31 cellular contexts compared by ENCODE assay signal in the genomic region with DNA sequence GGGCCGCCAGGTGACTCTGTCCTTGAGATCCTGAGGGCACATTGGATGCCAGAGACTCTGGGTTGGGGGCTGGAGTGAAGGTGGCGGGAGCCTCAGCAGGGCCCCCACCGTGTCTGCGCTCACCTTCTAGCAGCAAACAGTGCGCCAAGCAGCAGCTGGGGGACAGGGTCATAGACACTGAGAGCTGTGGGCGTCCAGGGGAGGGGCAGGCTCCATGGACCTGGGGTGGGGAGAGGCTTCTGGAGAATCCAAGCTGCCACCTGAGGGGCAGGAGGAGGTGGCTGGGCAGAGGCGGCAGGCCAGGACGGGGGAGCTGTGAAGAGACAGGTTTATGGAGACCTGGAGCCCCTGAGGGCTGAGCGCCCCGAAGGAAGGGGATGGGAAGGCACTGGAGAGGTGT. TPM values are rescaled to one million over a fixed set of nuclear protein-coding genes. Genes with fewer than 3 reads are reported as not detected.
"Had no signal": no experiment of that assay in that cellular context is flagged by ENCODE, and none has a peak within 500 bp of the region (broad histone marks: within the 10 kb centered on the region; RNA-seq: fewer than 3 reads in every experiment).

No MANE protein-coding gene starts in this region.

- H3K9me3 Mint-ChIP-seq: activated B cell treated with CpG ODN at 0.5 μM for 24 hours; activated CD4-positive, alpha-beta memory T cell treated with anti-CD3 and anti-CD28 coated beads, Interleukin-2, amount 10 ng/mL, durations not matched to agents 7 days and 5 days; activated CD4-positive, alpha-beta T cell treated with anti-CD3 and anti-CD28 coated beads, Interleukin-2, amount 10 ng/mL, durations not matched to agents 7 days and 5 days; activated naive CD4-positive, alpha-beta T cell treated with anti-CD3 and anti-CD28 coated beads, Interleukin-2, amount 10 ng/mL, durations not matched to agents 7 days and 5 days; activated naive CD8-positive, alpha-beta T cell treated with anti-CD3 and anti-CD28 coated beads, Interleukin-2, amount 10 ng/mL, durations not matched to agents 7 days and 5 days; activated T-helper 2 cell treated with anti-CD3 and anti-CD28 coated beads, Interferon-gamma antibody, Interleukin-2, Interleukin-4, amounts not matched to agents 10 μg/mL and 5 μg/mL and 100 μg/mL, durations not matched to agents 14 hours and 24 hours and 36 hours; T-cell had no signal

- H3K27ac Mint-ChIP-seq: activated B cell treated with CpG ODN at 0.5 μM for 24 hours; activated CD4-positive, alpha-beta memory T cell treated with anti-CD3 and anti-CD28 coated beads, Interleukin-2, amount 10 ng/mL, durations not matched to agents 7 days and 5 days; activated CD4-positive, alpha-beta T cell treated with anti-CD3 and anti-CD28 coated beads, Interleukin-2, amount 10 ng/mL, durations not matched to agents 7 days and 5 days; activated naive CD4-positive, alpha-beta T cell treated with anti-CD3 and anti-CD28 coated beads, Interleukin-2, amount 10 ng/mL, durations not matched to agents 7 days and 5 days; activated naive CD8-positive, alpha-beta T cell treated with anti-CD3 and anti-CD28 coated beads, Interleukin-2, amount 10 ng/mL, durations not matched to agents 7 days and 5 days; activated T-helper 2 cell treated with anti-CD3 and anti-CD28 coated beads, Interferon-gamma antibody, Interleukin-2, Interleukin-4, amounts not matched to agents 10 μg/mL and 5 μg/mL and 100 μg/mL, durations not matched to agents 14 hours and 24 hours and 36 hours; T-cell had no signal

- H3K4me3 ChIP-seq: body of pancreas, SK-N-MC had no signal

- FAIRE-seq: bronchial epithelial cell, TTC549 had no signal

- H3K27ac ChIP-seq: body of pancreas, SK-N-MC had no signal

- H3K9me3 ChIP-seq: body of pancreas had no signal

- H3K27me3 Mint-ChIP-seq: activated B cell treated with CpG ODN at 0.5 μM for 24 hours; activated CD4-positive, alpha-beta memory T cell treated with anti-CD3 and anti-CD28 coated beads, Interleukin-2, amount 10 ng/mL, durations not matched to agents 7 days and 5 days; activated CD4-positive, alpha-beta T cell treated with anti-CD3 and anti-CD28 coated beads, Interleukin-2, amount 10 ng/mL, durations not matched to agents 7 days and 5 days; activated naive CD4-positive, alpha-beta T cell treated with anti-CD3 and anti-CD28 coated beads, Interleukin-2, amount 10 ng/mL, durations not matched to agents 7 days and 5 days; activated naive CD8-positive, alpha-beta T cell treated with anti-CD3 and anti-CD28 coated beads, Interleukin-2, amount 10 ng/mL, durations not matched to agents 7 days and 5 days; T-cell had no signal

- H3K4me3 Mint-ChIP-seq: activated B cell treated with CpG ODN at 0.5 μM for 24 hours; activated CD4-positive, alpha-beta memory T cell treated with anti-CD3 and anti-CD28 coated beads, Interleukin-2, amount 10 ng/mL, durations not matched to agents 7 days and 5 days; activated CD4-positive, alpha-beta T cell treated with anti-CD3 and anti-CD28 coated beads, Interleukin-2, amount 10 ng/mL, durations not matched to agents 7 days and 5 days; activated naive CD4-positive, alpha-beta T cell treated with anti-CD3 and anti-CD28 coated beads, Interleukin-2, amount 10 ng/mL, durations not matched to agents 7 days and 5 days; activated naive CD8-positive, alpha-beta T cell treated with anti-CD3 and anti-CD28 coated beads, Interleukin-2, amount 10 ng/mL, durations not matched to agents 7 days and 5 days; T-cell had no signal

- H3K27me3 ChIP-seq: body of pancreas had no signal

- ATAC-seq: body of pancreas, Right ventricle myocardium inferior, T-cell had no signal

- DNase-seq: activated B cell treated with CpG ODN at 0.5 μM for 24 hours; activated CD4-positive, alpha-beta memory T cell treated with anti-CD3 and anti-CD28 coated beads, Interleukin-2, amount 10 ng/mL, durations not matched to agents 7 days and 5 days; activated CD4-positive, alpha-beta T cell treated with anti-CD3 and anti-CD28 coated beads for 1 hour; activated CD4-positive, alpha-beta T cell treated with anti-CD3 and anti-CD28 coated beads, Interleukin-2, amount 10 ng/mL, durations not matched to agents 7 days and 5 days; activated CD8-positive, alpha-beta memory T cell treated with anti-CD3 and anti-CD28 coated beads, Interleukin-2, amount 50 U/mL, for 48 hours; activated gamma-delta T cell treated with Interleukin-2 at 50 U/mL for 16 hours; activated naive CD4-positive, alpha-beta T cell treated with anti-CD3 and anti-CD28 coated beads, Interleukin-2, amount 10 ng/mL, durations not matched to agents 7 days and 5 days; activated naive CD8-positive, alpha-beta T cell treated with anti-CD3 and anti-CD28 coated beads, Interleukin-2, amount 10 ng/mL, durations not matched to agents 7 days and 5 days; activated T-cell treated with anti-CD3 and anti-CD28 coated beads, Interleukin-2, amount 50 U/mL, for 48 hours; aorta; body of pancreas; Karpas-422; MM.1S; NCI-H1105; NCI-H1436; NCI-H1694 treated with DMSO at 0.1 percent for 48 hours; NCI-H2029 treated with DMSO at 0.1 percent for 48 hours; NCI-H345; NCI-H510A; NCI-H526 treated with DMSO at 0.1 percent for 48 hours; NCI-H82; T-cell; T-helper 2 cell; T1000 had no signal

RNA-seq across cellular contexts. Expression of gene CDHR5, which starts 40.5 kb away (rescaled TPM):
- total RNA-seq: activated B cell treated with CpG ODN at 0.5 μM for 24 hours; activated CD4-positive, alpha-beta memory T cell treated with anti-CD3 and anti-CD28 coated beads, Interleukin-2, amount 10 ng/mL, durations not matched to agents 7 days and 5 days; activated CD4-positive, alpha-beta T cell treated with anti-CD3 and anti-CD28 coated beads, Interleukin-2, amount 10 ng/mL, durations not matched to agents 7 days and 5 days; activated naive CD8-positive, alpha-beta T cell treated with anti-CD3 and anti-CD28 coated beads, Interleukin-2, amount 10 ng/mL, durations not matched to agents 7 days and 5 days; activated T-helper 2 cell treated with anti-CD3 and anti-CD28 coated beads, Interferon-gamma antibody, Interleukin-2, Interleukin-4, amounts not matched to agents 10 μg/mL and 5 μg/mL and 100 μg/mL, durations not matched to agents 14 hours and 24 hours and 36 hours; aorta; bronchial epithelial cell; OCI-LY7; Right ventricle myocardium inferior; RPMI7951 had no signal
